22 cellular contexts compared by ENCODE assay signal in the genomic region with DNA sequence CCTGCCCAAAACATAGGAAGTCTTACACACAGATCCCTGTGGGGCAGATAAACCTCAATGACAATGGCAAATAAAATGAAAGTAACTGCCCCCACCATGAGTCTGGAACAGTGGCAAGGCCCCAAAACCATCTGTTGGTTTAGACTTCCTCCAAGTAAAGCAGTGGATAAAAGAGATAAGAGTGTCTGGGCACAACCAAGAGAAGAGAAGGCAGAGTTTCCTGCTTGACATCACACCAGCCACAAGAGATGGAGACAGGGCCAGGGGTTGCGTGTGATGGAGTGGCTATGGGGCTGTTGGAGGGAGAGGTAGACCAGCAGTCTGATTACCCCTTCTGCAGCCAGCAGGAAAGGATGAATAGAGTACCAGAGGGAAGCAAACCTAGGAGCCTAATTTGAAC.
"Had no signal": no experiment of that assay in that cellular context is flagged by ENCODE, and none has a peak within 500 bp of the region (broad histone marks: within the 10 kb centered on the region; RNA-seq: fewer than 3 reads in every experiment).

No MANE protein-coding gene starts in this region.

- DNase-seq: activated CD4-positive, alpha-beta T cell treated with anti-CD3 and anti-CD28 coated beads for 36 hours; activated CD8-positive, alpha-beta memory T cell treated with anti-CD3 and anti-CD28 coated beads, Interleukin-2, amount 50 U/mL, for 4 hours; activated CD8-positive, alpha-beta T cell treated with anti-CD3 and anti-CD28 coated beads for 36 hours; activated gamma-delta T cell treated with Interleukin-2 at 50 U/mL for 16 hours; activated naive CD4-positive, alpha-beta T cell treated with anti-CD3 and anti-CD28 coated beads, Interleukin-2, amount 10 ng/mL, durations not matched to agents 7 days and 5 days; activated naive CD8-positive, alpha-beta T cell treated with anti-CD3 and anti-CD28 coated beads for 36 hours; activated T-cell treated with anti-CD3 and anti-CD28 coated beads, Interleukin-2, amount 50 U/mL, for 72 hours; brain microvascular endothelial cell; NCI-H1105 treated with DMSO at 0.1 percent for 48 hours; NCI-H1436 treated with DMSO at 0.1 percent for 48 hours; NCI-H187 treated with DMSO at 0.1 percent for 48 hours; NCI-H2081 treated with DMSO at 0.1 percent for 48 hours; NCI-H446; NCI-H524; PC-3; SHP77; WERI-Rb-1 had no signal

- H3K4me1 Mint-ChIP-seq: activated CD4-positive, alpha-beta T cell treated with anti-CD3 and anti-CD28 coated beads for 36 hours; activated naive CD4-positive, alpha-beta T cell treated with anti-CD3 and anti-CD28 coated beads, Interleukin-2, amount 10 ng/mL, durations not matched to agents 7 days and 5 days; activated naive CD8-positive, alpha-beta T cell treated with anti-CD3 and anti-CD28 coated beads for 36 hours had no signal

- H3K36me3 ChIP-seq: brain microvascular endothelial cell, cardiac muscle cell, SJSA1, WERI-Rb-1 had no signal

- ATAC-seq: activated CD4-positive, alpha-beta T cell treated with anti-CD3 and anti-CD28 coated beads for 36 hours; activated CD8-positive, alpha-beta T cell treated with anti-CD3 and anti-CD28 coated beads for 36 hours; activated T-cell treated with anti-CD3 and anti-CD28 coated beads, Interleukin-2, amount 50 U/mL, for 72 hours; PC-3; SK-N-SH treated with all-trans-retinoic acid at 6 μM for 48 hours had no signal

- H3K36me3 Mint-ChIP-seq: activated naive CD4-positive, alpha-beta T cell treated with anti-CD3 and anti-CD28 coated beads, Interleukin-2, amount 10 ng/mL, durations not matched to agents 7 days and 5 days; activated naive CD8-positive, alpha-beta T cell treated with anti-CD3 and anti-CD28 coated beads for 36 hours had no signal

- H3K27me3 ChIP-seq: brain microvascular endothelial cell, cardiac muscle cell, SJSA1 had no signal

- H3K4me3 Mint-ChIP-seq: activated CD4-positive, alpha-beta T cell treated with anti-CD3 and anti-CD28 coated beads for 36 hours; activated CD8-positive, alpha-beta T cell treated with anti-CD3 and anti-CD28 coated beads for 36 hours; activated naive CD4-positive, alpha-beta T cell treated with anti-CD3 and anti-CD28 coated beads, Interleukin-2, amount 10 ng/mL, durations not matched to agents 7 days and 5 days; activated naive CD8-positive, alpha-beta T cell treated with anti-CD3 and anti-CD28 coated beads for 36 hours; activated T-cell treated with anti-CD3 and anti-CD28 coated beads, Interleukin-2, amount 50 U/mL, for 72 hours; T-helper 1 cell treated with Interleukin-12 subunit alpha and Interleukin-12 subunit beta and Interleukin-4 antibody, amounts not matched to agents 30 μg/mL and 1 μg/mL, for 36 hours had no signal

- H3K9me3 ChIP-seq: SJSA1 had no signal

- H3K4me1 ChIP-seq: SJSA1 had no signal

- H3K4me3 ChIP-seq: cardiac muscle cell, SJSA1 had no signal

- H3K27me3 Mint-ChIP-seq: activated CD4-positive, alpha-beta T cell treated with anti-CD3 and anti-CD28 coated beads for 36 hours; activated CD8-positive, alpha-beta T cell treated with anti-CD3 and anti-CD28 coated beads for 36 hours; activated naive CD4-positive, alpha-beta T cell treated with anti-CD3 and anti-CD28 coated beads, Interleukin-2, amount 10 ng/mL, durations not matched to agents 7 days and 5 days; activated naive CD8-positive, alpha-beta T cell treated with anti-CD3 and anti-CD28 coated beads for 36 hours had no signal

- H3K27ac Mint-ChIP-seq: activated CD4-positive, alpha-beta T cell treated with anti-CD3 and anti-CD28 coated beads for 36 hours; activated CD8-positive, alpha-beta T cell treated with anti-CD3 and anti-CD28 coated beads for 36 hours; activated naive CD4-positive, alpha-beta T cell treated with anti-CD3 and anti-CD28 coated beads, Interleukin-2, amount 10 ng/mL, durations not matched to agents 7 days and 5 days; activated naive CD8-positive, alpha-beta T cell treated with anti-CD3 and anti-CD28 coated beads for 36 hours; activated T-cell treated with anti-CD3 and anti-CD28 coated beads, Interleukin-2, amount 50 U/mL, for 72 hours; activated T-helper 2 cell treated with anti-CD3 and anti-CD28 coated beads, Interferon-gamma antibody, Interleukin-2, Interleukin-4, amounts not matched to agents 10 μg/mL and 5 μg/mL and 100 μg/mL, durations not matched to agents 14 hours and 24 hours and 36 hours; T-helper 1 cell treated with Interleukin-12 subunit alpha and Interleukin-12 subunit beta and Interleukin-4 antibody, amounts not matched to agents 30 μg/mL and 1 μg/mL, for 36 hours had no signal

- H3K9me3 Mint-ChIP-seq: activated CD8-positive, alpha-beta T cell treated with anti-CD3 and anti-CD28 coated beads for 36 hours; activated naive CD4-positive, alpha-beta T cell treated with anti-CD3 and anti-CD28 coated beads, Interleukin-2, amount 10 ng/mL, durations not matched to agents 7 days and 5 days; T-helper 1 cell treated with Interleukin-12 subunit alpha and Interleukin-12 subunit beta and Interleukin-4 antibody, amounts not matched to agents 30 μg/mL and 1 μg/mL, for 36 hours had no signal
